20 cellular contexts compared by ENCODE assay signal in genomic region chr1:246768403-246769020, GRCh38. TPM values are rescaled to one million over a fixed set of nuclear protein-coding genes. Genes with fewer than 3 reads are reported as not detected.
A peak's percentile ranks its signal among the peaks of the same experiment; 100 is the strongest.
DNase-seq lines count a peak whose midpoint lies in the region; ATAC-seq and TF ChIP-seq lines count a peak whose summit lies in the region.
"Had no signal": no experiment of that assay in that cellular context is flagged by ENCODE, and none has a peak within 500 bp of the region (broad histone marks: within the 10 kb centered on the region; RNA-seq: fewer than 3 reads in every experiment).

No MANE protein-coding gene starts in this region.

- peak overlapping the region; percentile 64 to 82 (median 75) for H3K27ac ChIP-seq in esophagus squamous epithelium
- no peak overlapping the region for H3K27ac ChIP-seq in lower lobe of right lung
- peak overlapping the region; percentile 60 for H3K27ac ChIP-seq in stomach smooth muscle (ENCODE audit: low read length)
- no peak overlapping the region for H3K27ac ChIP-seq in naive thymus-derived CD4-positive, alpha-beta T cell (ENCODE audit: low read depth, low read length)
- no peak overlapping the region for H3K27ac ChIP-seq in aorta (ENCODE audit: low read depth in 1 of 2, low read length in 2 of 2)
- no peak overlapping the region for H3K27ac ChIP-seq in ovary
- H3K27ac ChIP-seq: PC-9, tibial artery had no signal

- POLR2A ChIA-PET in naive thymus-derived CD4-positive, alpha-beta T cell (lab: Charles Lee): no interaction called here

- H3K4me1 Mint-ChIP-seq in HFFc6 (ENCODE audit: low read depth): peaks cover 16% of the 10 kb centered on the region
- peaks cover 0 to 6% (median 0%) of the 10 kb centered on the region in 7 donors for H3K4me1 Mint-ChIP-seq in naive thymus-derived CD4-positive, alpha-beta T cell

- no peak for TF ChIP-seq EP300 in ovary (IDR thresholded peaks at IDR 0.05)

- H3K9me3 ChIP-seq in esophagus squamous epithelium (no peaks in the 10 kb centered on the region), lower lobe of right lung (no peaks in the 10 kb centered on the region), stomach smooth muscle (ENCODE audit: control insufficient read depth in 2 of 2, low read length in 2 of 2) (no peaks in the 10 kb centered on the region), aorta (ENCODE audit: control insufficient read depth, low read length) (no peaks in the 10 kb centered on the region), ovary (no peaks in the 10 kb centered on the region)
- H3K9me3 ChIP-seq in naive thymus-derived CD4-positive, alpha-beta T cell (ENCODE audit: control insufficient read depth in 2 of 3, low read length in 3 of 3): no peaks in the 10 kb centered on the region
- H3K9me3 ChIP-seq: tibial artery had no signal

- TF ChIP-seq POLR2A in esophagus squamous epithelium (IDR thresholded peaks at IDR 0.05) (no peak), ovary (IDR thresholded peaks at IDR 0.05) (no peak)

- H3K36me3 Mint-ChIP-seq in HFFc6 (ENCODE audit: low read depth): peaks cover 35% of the 10 kb centered on the region
- peaks cover 0 to 9% (median 7%) of the 10 kb centered on the region in 5 donors for H3K36me3 Mint-ChIP-seq in naive thymus-derived CD4-positive, alpha-beta T cell

- no peaks in the 10 kb centered on the region for H3K9me3 Mint-ChIP-seq in HFFc6
- H3K9me3 Mint-ChIP-seq in naive thymus-derived CD4-positive, alpha-beta T cell: peaks cover 0 to 2% (median 0%) of the 10 kb centered on the region in 11 donors
- H3K9me3 Mint-ChIP-seq: CD4-positive, alpha-beta memory T cell had no signal

- H3K27ac Mint-ChIP-seq in HFFc6: peak overlapping the region; percentile 82
- H3K27ac Mint-ChIP-seq in naive thymus-derived CD4-positive, alpha-beta T cell: no peak overlapping the region
- H3K27ac Mint-ChIP-seq: progenitor cell of endocrine pancreas had no signal

- no peak for DNase-seq in HFFc6
- no peak for DNase-seq in esophagus squamous epithelium (lab: John Stamatoyannopoulos, UW)
- DNase-seq in lower lobe of right lung: no peak
- no peak for DNase-seq in naive thymus-derived CD4-positive, alpha-beta T cell
- no peak for DNase-seq in aorta
- no peak for DNase-seq in ovary
- DNase-seq: activated CD4-positive, alpha-beta T cell treated with anti-CD3 and anti-CD28 coated beads for 4 hours; activated CD8-positive, alpha-beta memory T cell treated with anti-CD3 and anti-CD28 coated beads, Interleukin-2, amount 50 U/mL, for 48 hours; activated naive CD4-positive, alpha-beta T cell; CD4-positive, alpha-beta memory T cell; DMS79; effector memory CD4-positive, alpha-beta T cell; NCI-H1436; NCI-H774; PC-9; stimulated activated CD4-positive, alpha-beta T cell treated with anti-CD3 and anti-CD28 coated beads, Interleukin-12 subunit alpha, Interleukin-12 subunit beta, amount 100 ng/mL, for 4 hours had no signal

- TF ChIP-seq CTCF in HFFc6 (IDR thresholded peaks at IDR 0.05) (no peak), esophagus squamous epithelium (IDR thresholded peaks at IDR 0.05) (no peak), lower lobe of right lung (IDR thresholded peaks at IDR 0.05) (no peak), ovary (IDR thresholded peaks at IDR 0.05) (no peak)

- H3K9ac ChIP-seq in stomach smooth muscle (ENCODE audit: low read length in 2 of 2): no peak overlapping the region

- H3K27me3 Mint-ChIP-seq in HFFc6 (ENCODE audit: insufficient read depth): no peaks in the 10 kb centered on the region; the same call in 1 of the 2 replicates
- H3K27me3 Mint-ChIP-seq in naive thymus-derived CD4-positive, alpha-beta T cell: no peaks in the 10 kb centered on the region
- H3K27me3 Mint-ChIP-seq: CD4-positive, alpha-beta memory T cell; progenitor cell of endocrine pancreas had no signal

- H3K36me3 ChIP-seq in esophagus squamous epithelium (peaks cover 0 to 27% (median 0%) of the 10 kb centered on the region in 3 donors), lower lobe of right lung (peaks cover 61% of the 10 kb centered on the region), stomach smooth muscle (ENCODE audit: control insufficient read depth in 2 of 2, insufficient read depth in 2 of 2, low read length in 2 of 2) (peaks cover 21% of the 10 kb centered on the region in 2 donors), aorta (ENCODE audit: control insufficient read depth in 1 of 2, insufficient read depth in 2 of 2, low read length in 1 of 2) (peaks cover 0 to 4% of the 10 kb centered on the region in 2 donors), ovary (no peaks in the 10 kb centered on the region)
- H3K36me3 ChIP-seq in naive thymus-derived CD4-positive, alpha-beta T cell (ENCODE audit: control insufficient read depth in 2 of 3, insufficient read depth in 3 of 3, low read length in 3 of 3): no peaks in the 10 kb centered on the region

- CTCF ChIA-PET in naive thymus-derived CD4-positive, alpha-beta T cell (lab: Charles Lee): no interaction called here

- intact Hi-C loops in esophagus squamous epithelium (cut with DNase I) (no loop called here), lower lobe of right lung (cut with DNase I) (no loop called here), aorta (cut with DNase I) (no loop called here), ovary (cut with DNase I) (no loop called here)
- intact Hi-C loops in naive thymus-derived CD4-positive, alpha-beta T cell (cut with micrococcal nuclease): no loop called here

- peak; percentile 19 to 25 for ATAC-seq in lower lobe of right lung
- no peak for ATAC-seq in naive thymus-derived CD4-positive, alpha-beta T cell
- ATAC-seq in aorta (ENCODE audit: low FRiP score): no peak
- ATAC-seq in HG03439 (IDR thresholded peaks at IDR 0.05; ENCODE audit: unreplicated experiment): no peak

- H3K27me3 ChIP-seq in esophagus squamous epithelium: no peaks in the 10 kb centered on the region
- H3K27me3 ChIP-seq in lower lobe of right lung (ENCODE audit: low read depth): no peaks in the 10 kb centered on the region
- H3K27me3 ChIP-seq in stomach smooth muscle (ENCODE audit: control insufficient read depth in 1 of 2, insufficient read depth in 2 of 2, low read length in 2 of 2): no peaks in the 10 kb centered on the region
- H3K27me3 ChIP-seq in naive thymus-derived CD4-positive, alpha-beta T cell (ENCODE audit: control insufficient read depth in 2 of 2, insufficient read depth in 2 of 2, low read length in 2 of 2): no peaks in the 10 kb centered on the region
- H3K27me3 ChIP-seq in aorta (ENCODE audit: control insufficient read depth in 1 of 2, insufficient read depth in 2 of 2, low read length in 1 of 2): no peaks in the 10 kb centered on the region
- no peaks in the 10 kb centered on the region for H3K27me3 ChIP-seq in ovary
- H3K27me3 ChIP-seq: tibial artery had no signal

- H3K4me3 ChIP-seq in esophagus squamous epithelium: no peak overlapping the region
- no peak overlapping the region for H3K4me3 ChIP-seq in lower lobe of right lung
- no peak overlapping the region for H3K4me3 ChIP-seq in stomach smooth muscle (ENCODE audit: low read length in 2 of 2)
- no peak overlapping the region for H3K4me3 ChIP-seq in naive thymus-derived CD4-positive, alpha-beta T cell (ENCODE audit: low read length)
- no peak overlapping the region for H3K4me3 ChIP-seq in aorta (ENCODE audit: low read length in 2 of 2)
- no peak overlapping the region for H3K4me3 ChIP-seq in ovary
- H3K4me3 ChIP-seq: PC-9, tibial artery had no signal

- WGBS in esophagus squamous epithelium, 2 donors: 35 to 47% methylated on average over 11 of the region's 11 CpGs
- WGBS in aorta, 2 donors: 75 to 79% methylated on average over 11 of the region's 11 CpGs
- 82 to 84% (median 83%) methylated on average over 11 of the region's 11 CpGs for WGBS in ovary, 3 donors

- H3K4me1 ChIP-seq in esophagus squamous epithelium (peaks cover 0 to 23% (median 11%) of the 10 kb centered on the region in 3 donors), lower lobe of right lung (no peaks in the 10 kb centered on the region), stomach smooth muscle (ENCODE audit: control insufficient read depth, insufficient read depth, low read length) (peaks cover 6% of the 10 kb centered on the region), aorta (ENCODE audit: control insufficient read depth in 1 of 2, insufficient read depth in 2 of 2, low read length in 2 of 2) (no peaks in the 10 kb centered on the region), ovary (ENCODE audit: insufficient read depth) (no peaks in the 10 kb centered on the region)
- H3K4me1 ChIP-seq in naive thymus-derived CD4-positive, alpha-beta T cell (ENCODE audit: control insufficient read depth in 2 of 2, insufficient read depth in 2 of 2, low read length in 2 of 2): no peaks in the 10 kb centered on the region
- H3K4me1 ChIP-seq: tibial artery had no signal

- H3K4me3 Mint-ChIP-seq in HFFc6: no peak overlapping the region
- no peak overlapping the region for H3K4me3 Mint-ChIP-seq in naive thymus-derived CD4-positive, alpha-beta T cell
- H3K4me3 Mint-ChIP-seq: CD4-positive, alpha-beta memory T cell had no signal

RNA-seq across cellular contexts. Expression of gene SCCPDH, which starts 44.3 kb away (rescaled TPM):
- 10 to 100 TPM; 21.3 to 27.2 (median 25.6) TPM for total RNA-seq in HFFc6 (2021; fragmentation: NEBNext Ultra II Directional; extraction: Animal tissue kit (Norgen Biotek cat#: 25700))
- total RNA-seq in esophagus squamous epithelium: 1 to 10 TPM in 3 of 4 donors, under 1 TPM in 1; 0.95 to 8.2 (median 3.8) TPM
- total RNA-seq in lower lobe of right lung: 35.3 TPM
- total RNA-seq in naive thymus-derived CD4-positive, alpha-beta T cell: 10 to 100 TPM in 1 of 5 experiments, 1 to 10 TPM in 4; 3.5 to 14.5 (median 5.3) TPM
- 1 to 10 TPM; 5.2 to 7.0 TPM for polyA plus RNA-seq in naive thymus-derived CD4-positive, alpha-beta T cell
- 10 to 100 TPM; 19.4 to 24.8 TPM for total RNA-seq in aorta
- 10 to 100 TPM; 16.6 to 17.3 TPM for polyA plus RNA-seq in aorta
- 10 to 100 TPM; 14.7 to 26.2 (median 23.8) TPM for total RNA-seq in ovary
- polyA plus RNA-seq in ovary: 10 to 100 TPM; 20.3 to 24.9 TPM

Comparison
In these comparisons a context has a peak if more than half of its experiments do, and no peak if none do; other contexts are left out.
1. H3K27ac ChIP-seq: peak in esophagus squamous epithelium (4 of 4) and stomach smooth muscle (single experiment); none in lower lobe of right lung (single experiment), naive thymus-derived CD4-positive, alpha-beta T cell (single experiment), aorta (0 of 2) and ovary (0 of 2).
2. ATAC-seq: peak in lower lobe of right lung (2 of 2); none in naive thymus-derived CD4-positive, alpha-beta T cell (single experiment), aorta (single experiment) and HG03439 (single experiment).